Comparison of ENCODE assay signal across 12 cellular contexts in genomic region chr11:47305734-47306483, GRCh38. TPM values are rescaled to one million over a fixed set of nuclear protein-coding genes. Genes with fewer than 3 reads are reported as not detected.
DNase-seq lines count a peak whose midpoint lies in the region; ATAC-seq and TF ChIP-seq lines count a peak whose summit lies in the region.
"Had no signal": no experiment of that assay in that cellular context is flagged by ENCODE, and none has a peak within 500 bp of the region (broad histone marks: within the 10 kb centered on the region; RNA-seq: fewer than 3 reads in every experiment).

No MANE protein-coding gene starts in this region.

- ATAC-seq in Right ventricle myocardium inferior = peak; percentile 98

- peaks cover 5% of the 10 kb centered on the region for H3K36me3 ChIP-seq in Caco-2 (ENCODE audit: control insufficient read depth, insufficient read depth, low read length)

- no peak for TF ChIP-seq CTCF in RWPE1 (conservative IDR thresholded peaks at IDR 0.05; ENCODE audit: low read depth)
- no peak for TF ChIP-seq CTCF in Caco-2 (IDR thresholded peaks at IDR 0.05; ENCODE audit: insufficient read depth in 1 of 2, low read depth in 1 of 2, low read length in 1 of 2, severe bottlenecking in 1 of 2, unreplicated experiment in 1 of 2)
- TF ChIP-seq CTCF in GM13977 (IDR thresholded peaks at IDR 0.05; ENCODE audit: extremely low read depth, insufficient read depth, missing control alignments) = no peak

- H3K27ac ChIP-seq in RWPE1 = peak overlapping the region; percentile 21; the same call in 1 of the 2 replicates
- H3K27ac ChIP-seq: Peyer's patch had no signal

- no peak overlapping the region for H3K27ac Mint-ChIP-seq in activated naive CD4-positive, alpha-beta T cell treated with anti-CD3 and anti-CD28 coated beads, Interleukin-2, amount 10 ng/mL, durations not matched to agents 7 days and 5 days
- no peak overlapping the region for H3K27ac Mint-ChIP-seq in Caco-2 (ENCODE audit: unreplicated experiment)

- DNase-seq in C1 segment of cervical spinal cord (lab: John Stamatoyannopoulos, UW) (peak in 10 of 14 donors; percentile 9 to 71 (median 64)), RWPE1 (ENCODE audit: low spot score) (no peak), Right ventricle myocardium inferior (ENCODE audit: missing footprints) (no peak), occipital lobe (lab: John Stamatoyannopoulos, UW) (peak; percentile 65), NCI-H1694 treated with DMSO at 0.1 percent for 48 hours (lab: John Stamatoyannopoulos, UW) (no peak), Caco-2 (no peak), GM13977 (ENCODE audit: low spot score) (no peak)
- DNase-seq in activated naive CD4-positive, alpha-beta T cell treated with anti-CD3 and anti-CD28 coated beads, Interleukin-2, amount 10 ng/mL, durations not matched to agents 7 days and 5 days = no peak
- DNase-seq: kidney glomerular epithelial cell, NCI-H1930, Peyer's patch had no signal

- H3K9me3 ChIP-seq in Caco-2 = no peaks in the 10 kb centered on the region

- H3K27me3 Mint-ChIP-seq in activated naive CD4-positive, alpha-beta T cell treated with anti-CD3 and anti-CD28 coated beads, Interleukin-2, amount 10 ng/mL, durations not matched to agents 7 days and 5 days = no peaks in the 10 kb centered on the region
- H3K27me3 Mint-ChIP-seq in Caco-2 (ENCODE audit: insufficient read depth, unreplicated experiment) = no peaks in the 10 kb centered on the region

- in situ Hi-C loops in GM13977 (cut with MboI; ENCODE audit: low pct_unique_long_range_greater_than_20kb, low sequenced_read_pairs, unreplicated experiment) = no loop called here

- peaks cover 7% of the 10 kb centered on the region for H3K4me1 Mint-ChIP-seq in activated naive CD4-positive, alpha-beta T cell treated with anti-CD3 and anti-CD28 coated beads, Interleukin-2, amount 10 ng/mL, durations not matched to agents 7 days and 5 days
- no peaks in the 10 kb centered on the region for H3K4me1 Mint-ChIP-seq in Caco-2 (ENCODE audit: low read depth, unreplicated experiment)

- no peak overlapping the region for H3K4me3 Mint-ChIP-seq in activated naive CD4-positive, alpha-beta T cell treated with anti-CD3 and anti-CD28 coated beads, Interleukin-2, amount 10 ng/mL, durations not matched to agents 7 days and 5 days
- no peak overlapping the region for H3K4me3 Mint-ChIP-seq in Caco-2 (ENCODE audit: unreplicated experiment)

- POLR2A ChIA-PET in RWPE1 (lab: Yijun Ruan, JAX; ENCODE audit: low non-redundant PET) = no interaction called here
- POLR2A ChIA-PET in Caco-2 (lab: Charles Lee) = no interaction called here

- intact Hi-C loops in Right ventricle myocardium inferior (cut with DNase I) (loop anchor here (5.0 kb wide), 1 partner anchor 34 kb away; the partner anchor contains the start of gene MADD), Caco-2 (cut with micrococcal nuclease; ENCODE audit: unreplicated experiment) (no loop called here)

- no TSS peak for BruUV-seq in Caco-2 (replicated peaks; lab: Mats Ljungman, UMichigan)

- no peaks in the 10 kb centered on the region for H3K27me3 ChIP-seq in Caco-2 (replicated peaks; ENCODE audit: control insufficient read depth, insufficient read depth, low read length)
- H3K27me3 ChIP-seq: Peyer's patch had no signal

- no peaks in the 10 kb centered on the region for H3K4me1 ChIP-seq in Caco-2
- H3K4me1 ChIP-seq: Peyer's patch had no signal

- peaks cover 12% of the 10 kb centered on the region for H3K9me3 Mint-ChIP-seq in activated naive CD4-positive, alpha-beta T cell treated with anti-CD3 and anti-CD28 coated beads, Interleukin-2, amount 10 ng/mL, durations not matched to agents 7 days and 5 days
- peaks cover 20% of the 10 kb centered on the region for H3K9me3 Mint-ChIP-seq in Caco-2 (ENCODE audit: unreplicated experiment)

- H3K36me3 Mint-ChIP-seq in activated naive CD4-positive, alpha-beta T cell treated with anti-CD3 and anti-CD28 coated beads, Interleukin-2, amount 10 ng/mL, durations not matched to agents 7 days and 5 days = peaks cover 59% of the 10 kb centered on the region
- peaks cover 73% of the 10 kb centered on the region for H3K36me3 Mint-ChIP-seq in Caco-2 (ENCODE audit: insufficient read depth, unreplicated experiment)

- CTCF ChIA-PET in RWPE1 (lab: Yijun Ruan, JAX) = no interaction called here
- CTCF ChIA-PET in activated naive CD4-positive, alpha-beta T cell treated with anti-CD3 and anti-CD28 coated beads, Interleukin-2, amount 10 ng/mL, durations not matched to agents 7 days and 5 days (lab: Charles Lee) = interaction anchor here (0.5 to 1.2 kb wide), 4 partner anchors 16 to 143 kb away, joined by 3 read pairs; no protein-coding TSS in a partner anchor
- CTCF ChIA-PET in Caco-2 (lab: Charles Lee) = interaction anchor here (1.8 kb wide), 1 partner anchor 49 kb away, joined by 6 read pairs; no protein-coding TSS in a partner anchor

- no peak overlapping the region for H3K4me3 ChIP-seq in Caco-2 (ENCODE audit: low read depth, low read length)
- H3K4me3 ChIP-seq: Peyer's patch had no signal

RNA-seq across cellular contexts. Expression of gene MADD, which starts 36.0 kb away (rescaled TPM):
- 40.2 TPM for total RNA-seq in Right ventricle myocardium inferior
- 58.0 TPM for total RNA-seq in occipital lobe
- total RNA-seq in Caco-2 (2022) = 63.8 and 65.9 TPM in 2 replicates

RNA-seq across cellular contexts. Expression of gene MYBPC3, which starts 46.6 kb away (rescaled TPM):
- total RNA-seq in Right ventricle myocardium inferior (2,397 TPM), occipital lobe (not detected), Caco-2 (2022) (not detected in 2 replicates)
- total RNA-seq: fibroblast of lung, Peyer's patch had no signal

RNA-seq across cellular contexts. Expression of gene NR1H3, which starts 48.1 kb away (rescaled TPM):
- total RNA-seq in Right ventricle myocardium inferior (22.3 TPM), occipital lobe (8.1 TPM), Caco-2 (2022) (40.8 and 44.8 TPM in 2 replicates)

RNA-seq across cellular contexts. Expression of gene ACP2, which starts 57.3 kb away (rescaled TPM):
- total RNA-seq in Right ventricle myocardium inferior (21.2 TPM), occipital lobe (28.1 TPM), Caco-2 (2022) (44.7 and 48.2 TPM in 2 replicates)

Comparison
In these comparisons a context has a peak if more than half of its experiments do, and no peak if none do; other contexts are left out.
1. DNase-seq: peak in C1 segment of cervical spinal cord (10 of 14) and occipital lobe (single experiment); none in RWPE1 (single experiment), Right ventricle myocardium inferior (single experiment), activated naive CD4-positive, alpha-beta T cell treated with anti-CD3 and anti-CD28 coated beads, Interleukin-2, amount 10 ng/mL, durations not matched to agents 7 days and 5 days (single experiment), NCI-H1694 treated with DMSO at 0.1 percent for 48 hours (single experiment), Caco-2 (0 of 2) and GM13977 (single experiment).
2. RNA of gene MYBPC3, which starts 46.6 kb away (total RNA-seq): 2,397 TPM in Right ventricle myocardium inferior (single experiment); not detected in Caco-2 and not detected in occipital lobe (single experiment); every median in the first group is over 1,000 times any median in the second.